In genomic region chr1:92858564-92859399, GRCh38 we compare ENCODE assay signal across 1 cellular context.
TF ChIP-seq lines count a peak whose summit lies in the region.

No MANE protein-coding gene starts in this region.

TF ChIP-seq in HEK293, 187 proteins besides CTCF, POLR2A, EP300 and RAD21 (continued from another document):
- TF ChIP-seq, protein P1, sequence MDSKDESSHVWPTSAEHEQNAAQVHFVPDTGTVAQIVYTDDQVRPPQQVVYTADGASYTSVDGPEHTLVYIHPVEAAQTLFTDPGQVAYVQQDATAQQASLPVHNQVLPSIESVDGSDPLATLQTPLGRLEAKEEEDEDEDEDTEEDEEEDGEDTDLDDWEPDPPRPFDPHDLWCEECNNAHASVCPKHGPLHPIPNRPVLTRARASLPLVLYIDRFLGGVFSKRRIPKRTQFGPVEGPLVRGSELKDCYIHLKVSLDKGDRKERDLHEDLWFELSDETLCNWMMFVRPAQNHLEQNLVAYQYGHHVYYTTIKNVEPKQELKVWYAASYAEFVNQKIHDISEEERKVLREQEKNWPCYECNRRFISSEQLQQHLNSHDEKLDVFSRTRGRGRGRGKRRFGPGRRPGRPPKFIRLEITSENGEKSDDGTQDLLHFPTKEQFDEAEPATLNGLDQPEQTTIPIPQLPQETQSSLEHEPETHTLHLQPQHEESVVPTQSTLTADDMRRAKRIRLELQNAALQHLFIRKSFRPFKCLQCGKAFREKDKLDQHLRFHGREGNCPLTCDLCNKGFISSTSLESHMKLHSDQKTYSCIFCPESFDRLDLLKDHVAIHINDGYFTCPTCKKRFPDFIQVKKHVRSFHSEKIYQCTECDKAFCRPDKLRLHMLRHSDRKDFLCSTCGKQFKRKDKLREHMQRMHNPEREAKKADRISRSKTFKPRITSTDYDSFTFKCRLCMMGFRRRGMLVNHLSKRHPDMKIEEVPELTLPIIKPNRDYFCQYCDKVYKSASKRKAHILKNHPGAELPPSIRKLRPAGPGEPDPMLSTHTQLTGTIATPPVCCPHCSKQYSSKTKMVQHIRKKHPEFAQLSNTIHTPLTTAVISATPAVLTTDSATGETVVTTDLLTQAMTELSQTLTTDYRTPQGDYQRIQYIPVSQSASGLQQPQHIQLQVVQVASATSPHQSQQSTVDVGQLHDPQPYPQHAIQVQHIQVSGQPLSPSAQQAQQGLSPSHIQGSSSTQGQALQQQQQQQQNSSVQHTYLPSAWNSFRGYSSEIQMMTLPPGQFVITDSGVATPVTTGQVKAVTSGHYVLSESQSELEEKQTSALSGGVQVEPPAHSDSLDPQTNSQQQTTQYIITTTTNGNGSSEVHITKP (tag by site-specific recombination; IDR thresholded peaks at IDR 0.05) = peak; percentile 47; the same call in 1 of the 2 replicates
- peak; percentile 66; the same call in 1 of the 2 replicates for TF ChIP-seq ZNF2 (tag by site-specific recombination; IDR thresholded peaks at IDR 0.05)
